In the genomic region with DNA sequence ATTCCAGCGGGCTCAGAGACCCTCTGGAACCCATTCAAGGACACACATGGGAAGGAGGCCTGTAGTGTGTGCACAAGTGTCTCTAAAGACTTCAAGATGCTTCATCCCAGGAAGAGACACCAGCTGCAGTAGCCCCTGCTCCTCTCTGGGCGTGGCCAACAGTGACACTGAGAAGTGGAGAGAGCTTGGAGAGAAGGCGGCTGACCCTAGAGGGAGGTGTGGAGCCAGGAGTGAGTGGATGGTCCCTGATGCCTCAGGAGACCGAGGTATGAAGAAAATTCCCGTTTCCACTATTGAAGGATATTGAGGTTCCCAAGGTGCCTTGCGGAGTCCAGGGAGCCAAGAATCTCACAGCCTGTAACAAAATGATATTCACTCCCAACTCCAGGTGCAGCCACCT, we compare ENCODE assay signal across 11 cellular contexts. TPM values are rescaled to one million over a fixed set of nuclear protein-coding genes. Genes with fewer than 3 reads are reported as not detected.
DNase-seq lines count a peak whose midpoint lies in the region; ATAC-seq and TF ChIP-seq lines count a peak whose summit lies in the region.
"Had no signal": no experiment of that assay in that cellular context is flagged by ENCODE, and none has a peak within 500 bp of the region (broad histone marks: within the 10 kb centered on the region; RNA-seq: fewer than 3 reads in every experiment).

No MANE protein-coding gene starts in this region.

- H3K27me3 Mint-ChIP-seq in glutamatergic neuron (ENCODE audit: unreplicated experiment): peaks cover 3% of the 10 kb centered on the region

- H3K4me3 ChIP-seq in AG04450 (ENCODE audit: low read depth, low read length) (no peak overlapping the region), GM23248 (no peak overlapping the region)
- H3K4me3 ChIP-seq: ascending aorta, tibial artery had no signal

- H3K27ac ChIP-seq in AG04450 (ENCODE audit: low read depth, low read length) (no peak overlapping the region), GM23248 (no peak overlapping the region)
- H3K27ac ChIP-seq: ascending aorta, tibial artery had no signal

- H3K36me3 ChIP-seq in GM23248 (ENCODE audit: low read depth): no peaks in the 10 kb centered on the region
- H3K36me3 ChIP-seq: ascending aorta, tibial artery had no signal

- H3K27ac Mint-ChIP-seq in glutamatergic neuron (ENCODE audit: unreplicated experiment): no peak overlapping the region

- no peak overlapping the region for H3K4me3 Mint-ChIP-seq in glutamatergic neuron (ENCODE audit: unreplicated experiment)

- CTCF ChIA-PET in AG04450 (lab: Charles Lee): interaction anchor here (0.6 to 5.9 kb wide), 19 partner anchors 10 to 281 kb away, joined by 3 to 135 read pairs (median 7); no protein-coding TSS in a partner anchor

- WGBS in GM23248 (ENCODE audit: low coverage in 1 of 2, low lambda C conversion rate in 2 of 2, missing lambda C conversion rate in 2 of 2), 2 experiments: 65 to 72% methylated on average over 6 of the region's 6 CpGs

- H3K27me3 ChIP-seq in AG04450 (ENCODE audit: control insufficient read depth, insufficient read depth, low read length) (peaks cover 3% of the 10 kb centered on the region), GM23248 (replicated peaks; ENCODE audit: insufficient read depth) (no peaks in the 10 kb centered on the region)
- H3K27me3 ChIP-seq: ascending aorta had no signal

- H3K9me3 Mint-ChIP-seq in glutamatergic neuron (ENCODE audit: unreplicated experiment): peaks cover 5% of the 10 kb centered on the region

- H3K4me1 Mint-ChIP-seq in glutamatergic neuron (ENCODE audit: low read depth, unreplicated experiment): peaks cover 5% of the 10 kb centered on the region

- H3K9me3 ChIP-seq in AG04450 (ENCODE audit: control insufficient read depth, insufficient read depth, low read length) (no peaks in the 10 kb centered on the region), GM23248 (ENCODE audit: low read depth) (no peaks in the 10 kb centered on the region)
- H3K9me3 ChIP-seq: ascending aorta, tibial artery had no signal

- no peak overlapping the region for H3K4me2 ChIP-seq in GM23248 (ENCODE audit: unreplicated experiment)

- H3K4me1 ChIP-seq in GM23248 (ENCODE audit: insufficient read depth): peaks cover 10% of the 10 kb centered on the region

- H3K9me2 ChIP-seq in GM23248 (ENCODE audit: insufficient read depth): no peaks in the 10 kb centered on the region

- ATAC-seq in GM21381 (IDR thresholded peaks at IDR 0.05; ENCODE audit: unreplicated experiment): no peak
- no peak for ATAC-seq in HG02938 (IDR thresholded peaks at IDR 0.05; ENCODE audit: unreplicated experiment)

- no peak overlapping the region for H2AFZ ChIP-seq in GM23248

- POLR2A ChIA-PET in AG04450 (lab: Yijun Ruan, JAX): interaction anchor here (0.8 to 2.0 kb wide), 5 partner anchors 25 to 104 kb away, joined by 4 to 22 read pairs (median 5); partner anchors contain the start of gene PHLDA3

- H3K36me3 Mint-ChIP-seq in glutamatergic neuron (ENCODE audit: unreplicated experiment): peaks cover 8% of the 10 kb centered on the region
- H3K36me3 Mint-ChIP-seq: naive thymus-derived CD8-positive, alpha-beta T cell had no signal

- in situ Hi-C loops in GM23248 (cut with MboI): no loop called here

- peak overlapping the region; percentile 17; the same call in 1 of the 2 replicates for H3K9ac ChIP-seq in GM23248

- no peaks in the 10 kb centered on the region for H4K20me1 ChIP-seq in GM23248 (ENCODE audit: insufficient read depth)

- 0 out of 2 replicates have a peak, but pooled peaks cover 4% of the 10 kb centered on the region for H3F3A ChIP-seq in GM23248 (ENCODE audit: insufficient read depth)

- no peaks in the 10 kb centered on the region for H3K79me2 ChIP-seq in GM23248 (ENCODE audit: insufficient read depth)

- TF ChIP-seq CTCF in AG04450 (IDR thresholded peaks at IDR 0.05; ENCODE audit: low read depth, low read length) (peak; percentile 36), glutamatergic neuron (IDR thresholded peaks at IDR 0.05; ENCODE audit: partially characterized antibody, unreplicated experiment) (no peak)

- DNase-seq in AG04450 (ENCODE audit: low read depth, low spot score): no peak
- peak; percentile 33 for DNase-seq in GM23248
- DNase-seq in OCI-M1 (lab: John Stamatoyannopoulos, UW): peak; percentile 23
- DNase-seq in glutamatergic neuron: peak; percentile 43
- DNase-seq in T-helper 1 cell: no peak
- DNase-seq in OCI-M2 (lab: John Stamatoyannopoulos, UW; ENCODE audit: unreplicated experiment): no peak

RNA-seq across cellular contexts. Expression of gene TNNI1, which starts 14.9 kb away (rescaled TPM):
- polyA plus RNA-seq in AG04450 (2011; rRNA removed) (not detected in 2 replicates), GM23248 (2016; fragmentation: Nextera tagmentation; extraction: Ambion mirVana) (0.20 and 2.0 TPM in 2 replicates)
- polyA minus RNA-seq in AG04450 (2011; rRNA and poly(A)+ RNA removed): not detected in 2 replicates
- not detected in 2 replicates for total RNA-seq in GM23248 (2014; rRNA removed; shearing (Covaris generic))
- 4.1 TPM for total RNA-seq in glutamatergic neuron (ENCODE audit: unreplicated experiment)
- total RNA-seq: ascending aorta; naive thymus-derived CD8-positive, alpha-beta T cell had no signal
- polyA plus RNA-seq: naive thymus-derived CD8-positive, alpha-beta T cell had no signal

RNA-seq across cellular contexts. Expression of gene PHLDA3, which starts 32.5 kb away (rescaled TPM):
- polyA plus RNA-seq in AG04450 (2011; rRNA removed): 58.9 and 73.9 TPM in 2 replicates
- polyA minus RNA-seq in AG04450 (2011; rRNA and poly(A)+ RNA removed): 31.5 and 42.8 TPM in 2 replicates
- 148 and 162 TPM in 2 replicates for total RNA-seq in GM23248 (2014; rRNA removed; shearing (Covaris generic))
- polyA plus RNA-seq in GM23248 (2016; fragmentation: Nextera tagmentation; extraction: Ambion mirVana): 112 and 117 TPM in 2 replicates
- total RNA-seq in glutamatergic neuron (ENCODE audit: unreplicated experiment): 18.5 TPM
- polyA plus RNA-seq: naive thymus-derived CD8-positive, alpha-beta T cell had no signal

RNA-seq across cellular contexts. Expression of gene LAD1, which starts 37.3 kb away (rescaled TPM):
- polyA plus RNA-seq in AG04450 (2011; rRNA removed) (0.04 and 0.09 TPM in 2 replicates), GM23248 (2016; fragmentation: Nextera tagmentation; extraction: Ambion mirVana) (not detected in 2 replicates)
- 1.00 TPM in 1 of 2 replicates, not detected in the other for polyA minus RNA-seq in AG04450 (2011; rRNA and poly(A)+ RNA removed)
- total RNA-seq in GM23248 (2014; rRNA removed; shearing (Covaris generic)): not detected in 2 replicates
- total RNA-seq in glutamatergic neuron (ENCODE audit: unreplicated experiment): 0.25 TPM
- total RNA-seq: naive thymus-derived CD8-positive, alpha-beta T cell had no signal
- polyA plus RNA-seq: naive thymus-derived CD8-positive, alpha-beta T cell had no signal

RNA-seq across cellular contexts. Expression of gene TNNT2, which starts 59.0 kb away (rescaled TPM):
- polyA plus RNA-seq in AG04450 (2011; rRNA removed) (1.6 and 2.3 TPM in 2 replicates), GM23248 (2016; fragmentation: Nextera tagmentation; extraction: Ambion mirVana) (1.7 TPM in 1 of 2 replicates, not detected in the other)
- 0.28 and 0.96 TPM in 2 replicates for polyA minus RNA-seq in AG04450 (2011; rRNA and poly(A)+ RNA removed)
- not detected in 2 replicates for total RNA-seq in GM23248 (2014; rRNA removed; shearing (Covaris generic))
- total RNA-seq in glutamatergic neuron (ENCODE audit: unreplicated experiment): not detected
- total RNA-seq: ascending aorta; naive thymus-derived CD8-positive, alpha-beta T cell had no signal
- polyA plus RNA-seq: naive thymus-derived CD8-positive, alpha-beta T cell had no signal

Comparison
In these comparisons a context has a peak if more than half of its experiments do, and no peak if none do; other contexts are left out.
1. DNase-seq: peak in GM23248 (single experiment), OCI-M1 (single experiment) and glutamatergic neuron (single experiment); none in AG04450 (single experiment), T-helper 1 cell (0 of 5) and OCI-M2 (single experiment).